Comparison of ENCODE assay signal across 26 cellular contexts in the genomic region with DNA sequence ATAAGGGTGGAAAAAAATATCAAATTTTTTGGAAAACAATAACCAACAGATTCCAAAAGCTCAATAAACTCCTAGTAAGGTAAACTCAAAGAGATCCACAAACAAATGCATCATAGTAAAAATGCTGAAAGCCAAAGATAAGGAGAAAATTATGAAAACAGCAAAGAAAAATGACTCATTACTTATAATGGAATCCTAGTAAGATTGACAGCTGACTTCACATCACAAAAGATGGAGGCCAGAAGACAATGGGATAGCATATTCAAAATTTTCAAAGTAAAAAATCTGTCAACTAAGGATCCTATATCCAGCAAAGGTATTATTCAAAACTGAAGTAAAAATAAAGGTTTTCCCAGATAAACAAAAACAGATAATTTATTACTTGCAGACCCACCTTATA.
"Had no signal": no experiment of that assay in that cellular context is flagged by ENCODE, and none has a peak within 500 bp of the region (broad histone marks: within the 10 kb centered on the region; RNA-seq: fewer than 3 reads in every experiment).

No MANE protein-coding gene starts in this region.

- H3K4me3 ChIP-seq: heart left ventricle, skin epidermis, thoracic aorta had no signal

- ATAC-seq: activated CD4-positive, alpha-beta T cell treated with anti-CD3 and anti-CD28 coated beads for 36 hours; activated CD8-positive, alpha-beta memory T cell treated with anti-CD3 and anti-CD28 coated beads, Interleukin-2, amount 10 ng/mL, durations not matched to agents 7 days and 5 days; activated CD8-positive, alpha-beta T cell treated with anti-CD3 and anti-CD28 coated beads, Interleukin-2, amount 10 ng/mL, durations not matched to agents 7 days and 5 days; activated naive CD8-positive, alpha-beta T cell treated with anti-CD3 and anti-CD28 coated beads, Interleukin-2, amount 50 U/mL, for 24 hours; esophagus mucosa; foreskin keratinocyte; heart left ventricle; left colon; sciatic nerve; stimulated activated effector memory CD8-positive, alpha-beta T cell treated with anti-CD3 and anti-CD28 coated beads, Interleukin-12 subunit alpha, Interleukin-12 subunit beta, amount 100 ng/mL, for 72 hours had no signal

- DNase-seq: activated B cell treated with CpG ODN at 0.5 μM for 24 hours; activated CD4-positive, alpha-beta T cell treated with anti-CD3 and anti-CD28 coated beads for 36 hours; activated CD8-positive, alpha-beta memory T cell treated with anti-CD3 and anti-CD28 coated beads, Interleukin-2, amount 10 ng/mL, durations not matched to agents 7 days and 5 days; activated CD8-positive, alpha-beta T cell treated with anti-CD3 and anti-CD28 coated beads, Interleukin-2, amount 10 ng/mL, durations not matched to agents 7 days and 5 days; activated naive CD8-positive, alpha-beta T cell treated with anti-CD3 and anti-CD28 coated beads, Interleukin-2, amount 50 U/mL, for 24 hours; activated T-cell treated with anti-CD3 and anti-CD28 coated beads, Interleukin-2, amount 50 U/mL, for 48 hours; amygdala; caudate nucleus; endodermal cell; foreskin keratinocyte; heart left ventricle; hypothalamus; immature natural killer cell; kidney; left colon; mammary epithelial cell; naive B cell; nephron progenitor cell; stimulated activated CD4-positive, alpha-beta T cell treated with anti-CD3 and anti-CD28 coated beads, Interleukin-12 subunit alpha, Interleukin-12 subunit beta, amount 100 ng/mL, for 4 hours; stimulated activated CD4-positive, alpha-beta T cell treated with anti-CD3 and anti-CD28 coated beads, Interleukin-4, amount 100 ng/mL, for 1 hour; T1000 had no signal
